Comparison of ENCODE assay signal across 7 cellular contexts in genomic region chr17:42288078-42288984, GRCh38. TPM values are rescaled to one million over a fixed set of nuclear protein-coding genes. Genes with fewer than 3 reads are reported as not detected.
A peak's percentile ranks its signal among the peaks of the same experiment; 100 is the strongest.
DNase-seq lines count a peak whose midpoint lies in the region; ATAC-seq and TF ChIP-seq lines count a peak whose summit lies in the region.

Gene STAT5A (plus strand): TSS chr17:42288498. CDS start chr17:42289412, 914 bp downstream.

- DNase-seq in GM13976 (ENCODE audit: low spot score), result peak; percentile 91
- DNase-seq in SJSA1 (ENCODE audit: low read depth in 1 of 2, low spot score in 2 of 2), result peak; percentile 46 to 73
- no peak for DNase-seq in glomerular endothelial cell (ENCODE audit: extremely low read depth, low read depth, low spot score)
- peak; percentile 49 for DNase-seq in occipital lobe (lab: John Stamatoyannopoulos, UW)

- H3K4me3 Mint-ChIP-seq in activated naive CD4-positive, alpha-beta T cell treated with anti-CD3 and anti-CD28 coated beads, Interleukin-2, amount 50 U/mL, for 24 hours, result peak within 1 kb of the TSS; percentile 92

- peaks cover 24% of the 10 kb centered on the region for H3K36me3 Mint-ChIP-seq in activated naive CD4-positive, alpha-beta T cell treated with anti-CD3 and anti-CD28 coated beads, Interleukin-2, amount 50 U/mL, for 24 hours

- no peak for TF ChIP-seq CTCF in GM13976 (IDR thresholded peaks at IDR 0.05; ENCODE audit: borderline replicate concordance, control extremely low read depth, extremely low read depth, insufficient read depth, missing control alignments)

- no peaks in the 10 kb centered on the region for H3K27me3 Mint-ChIP-seq in activated naive CD4-positive, alpha-beta T cell treated with anti-CD3 and anti-CD28 coated beads, Interleukin-2, amount 50 U/mL, for 24 hours

- H3K27ac Mint-ChIP-seq in activated naive CD4-positive, alpha-beta T cell treated with anti-CD3 and anti-CD28 coated beads, Interleukin-2, amount 50 U/mL, for 24 hours, result peak within 1 kb of the TSS; percentile 99

- peak; percentile 43 for ATAC-seq in HG03196 (IDR thresholded peaks at IDR 0.05; ENCODE audit: unreplicated experiment)

- H3K4me1 ChIP-seq in SJSA1 (replicated peaks), result peaks cover 22% of the 10 kb centered on the region

- no peak within 1 kb of the TSS for H3K27ac ChIP-seq in SJSA1
- peak within 1 kb of the TSS; percentile 69 for H3K27ac ChIP-seq in temporal lobe (ENCODE audit: low read depth, low read length)

- H3K4me3 ChIP-seq in SJSA1, result peak within 1 kb of the TSS; percentile 51

- no peaks in the 10 kb centered on the region for H3K9me3 Mint-ChIP-seq in activated naive CD4-positive, alpha-beta T cell treated with anti-CD3 and anti-CD28 coated beads, Interleukin-2, amount 50 U/mL, for 24 hours

- no peaks in the 10 kb centered on the region for H3K27me3 ChIP-seq in SJSA1 (replicated peaks)

- in situ Hi-C loops in GM13976 (cut with MboI; ENCODE audit: low sequenced_read_pairs, unreplicated experiment), result no loop called here

- H3K9me3 ChIP-seq in SJSA1 (replicated peaks), result no peaks in the 10 kb centered on the region

- no peaks in the 10 kb centered on the region for H3K36me3 ChIP-seq in SJSA1

- peaks cover 59% of the 10 kb centered on the region for H3K4me1 Mint-ChIP-seq in activated naive CD4-positive, alpha-beta T cell treated with anti-CD3 and anti-CD28 coated beads, Interleukin-2, amount 50 U/mL, for 24 hours

RNA-seq across cellular contexts. Expression of gene STAT5A, which starts in this region (rescaled TPM):
- total RNA-seq in SJSA1 (2014; rRNA removed; shearing (Covaris generic)), result 4.6 and 4.8 TPM in 2 replicates
- 14.6 and 21.9 TPM in 2 replicates for total RNA-seq in glomerular endothelial cell
- total RNA-seq in occipital lobe, result 1.4 TPM
- 0.74 TPM for total RNA-seq in temporal lobe
